10 cellular contexts compared by ENCODE assay signal in genomic region chr15:71116942-71117341, GRCh38. TPM values are rescaled to one million over a fixed set of nuclear protein-coding genes. Genes with fewer than 3 reads are reported as not detected.
DNase-seq lines count a peak whose midpoint lies in the region; ATAC-seq and TF ChIP-seq lines count a peak whose summit lies in the region.
"Had no signal": no experiment of that assay in that cellular context is flagged by ENCODE, and none has a peak within 500 bp of the region (broad histone marks: within the 10 kb centered on the region; RNA-seq: fewer than 3 reads in every experiment).

No MANE protein-coding gene starts in this region.

- H3K4me1 ChIP-seq in ACC112 (ENCODE audit: control insufficient read depth, insufficient read depth, low read length, unreplicated experiment) = peaks cover 17% of the 10 kb centered on the region
- H3K4me1 ChIP-seq in PC-3 (ENCODE audit: insufficient read depth, low read length) = peaks cover 57% of the 10 kb centered on the region
- H3K4me1 ChIP-seq in esophagus squamous epithelium = peaks cover 0 to 65% (median 23%) of the 10 kb centered on the region in 3 donors
- H3K4me1 ChIP-seq in mucosa of rectum (ENCODE audit: control insufficient read depth in 2 of 2, insufficient read depth in 2 of 2, low read length in 2 of 2) = peaks cover 4 to 7% of the 10 kb centered on the region in 2 donors

- 32 to 42% methylated on average over 3 of the region's 3 CpGs for WGBS in esophagus squamous epithelium, 2 donors

- H3K79me2 ChIP-seq in ACC112 (ENCODE audit: control insufficient read depth, insufficient read depth, low read length, unreplicated experiment) (peaks cover 40% of the 10 kb centered on the region), PC-3 (ENCODE audit: low read length) (peaks cover 63% of the 10 kb centered on the region)

- no peaks in the 10 kb centered on the region for H3K9me2 ChIP-seq in PC-3 (replicated peaks; ENCODE audit: low read length)

- H3K27ac ChIP-seq in ACC112 (ENCODE audit: low read depth, low read length) = no peak overlapping the region
- peak overlapping the region; percentile 96 for H3K27ac ChIP-seq in PC-3 (ENCODE audit: low read length)
- H3K27ac ChIP-seq in esophagus squamous epithelium = peak overlapping the region in 3 of 4 donors; percentile 78 to 86 (median 82)
- peak overlapping the region; percentile 70 to 79 for H3K27ac ChIP-seq in mucosa of rectum (ENCODE audit: low read depth in 2 of 2, low read length in 2 of 2)
- H3K27ac ChIP-seq: testis had no signal

- H3F3A ChIP-seq in PC-3 (ENCODE audit: low read length, unreplicated experiment) = peaks cover 18% of the 10 kb centered on the region

- TF ChIP-seq POLR2A in esophagus squamous epithelium (IDR thresholded peaks at IDR 0.05) = peak in 1 of 4 donors; percentile 23

- POLR2A ChIA-PET in PC-3 (lab: Charles Lee; ENCODE audit: unreplicated experiment) = interaction anchor here (0.5 to 1.0 kb wide), 4 partner anchors 15 to 325 kb away, joined by 3 to 7 read pairs (median 6); no protein-coding TSS in a partner anchor

- no TSS peak for BruUV-seq in PC-3 (replicated peaks; lab: Mats Ljungman, UMichigan)

- H4K20me1 ChIP-seq in PC-3 (ENCODE audit: low read length) = peaks cover 8% of the 10 kb centered on the region; the same call in 1 of the 2 replicates

- TF ChIP-seq CTCF in PC-3 (conservative IDR thresholded peaks at IDR 0.05; ENCODE audit: low read depth, low read length) (no peak), esophagus squamous epithelium (IDR thresholded peaks at IDR 0.05) (no peak)

- H3K27me3 ChIP-seq in ACC112 (ENCODE audit: insufficient read depth, low read length) (no peaks in the 10 kb centered on the region), PC-3 (ENCODE audit: low read length) (no peaks in the 10 kb centered on the region), esophagus squamous epithelium (peaks cover 0 to 18% (median 0%) of the 10 kb centered on the region in 4 donors), mucosa of rectum (ENCODE audit: control insufficient read depth in 2 of 2, insufficient read depth in 2 of 2, low read length in 2 of 2) (no peaks in the 10 kb centered on the region)
- H3K27me3 ChIP-seq: testis had no signal

- intact Hi-C loops in PC-3 (cut with micrococcal nuclease) (loop anchor here (1.0 to 10.0 kb wide), 3 partner anchors 222 to 685 kb away; partner anchors contain the start of genes LRRC49 and THAP10), esophagus squamous epithelium (cut with DNase I) (no loop called here)

- peak; percentile 55 for DNase-seq in PC-3
- no peak for DNase-seq in esophagus squamous epithelium (lab: John Stamatoyannopoulos, UW)
- no peak for DNase-seq in SKM-1 (lab: John Stamatoyannopoulos, UW; ENCODE audit: unreplicated experiment)
- no peak for DNase-seq in effector CD8-positive, alpha-beta T cell (lab: John Stamatoyannopoulos, UW)
- DNase-seq: activated gamma-delta T cell treated with Interleukin-2 at 50 U/mL for 16 hours, testis had no signal

- peak overlapping the region; percentile 92 for H3K4me2 ChIP-seq in PC-3 (ENCODE audit: low read length)

- H3K9ac ChIP-seq in PC-3 (ENCODE audit: low read length) (peak overlapping the region; percentile 100), mucosa of rectum (ENCODE audit: low read depth in 1 of 2, low read length in 2 of 2) (peak overlapping the region in 1 of 2 donors; percentile 83)

- H3K9me3 ChIP-seq in PC-3 (ENCODE audit: low read length) (no peaks in the 10 kb centered on the region), esophagus squamous epithelium (no peaks in the 10 kb centered on the region), mucosa of rectum (ENCODE audit: control insufficient read depth in 2 of 2, low read length in 2 of 2) (no peaks in the 10 kb centered on the region)
- H3K9me3 ChIP-seq: testis had no signal

- H3K4me3 ChIP-seq in ACC112 (ENCODE audit: low read depth, low read length) (peak overlapping the region; percentile 97), PC-3 (ENCODE audit: low read length) (peak overlapping the region; percentile 81), esophagus squamous epithelium (peak overlapping the region in 3 of 4 donors; percentile 60 to 72 (median 64)), mucosa of rectum (ENCODE audit: low read length in 2 of 2) (peak overlapping the region; percentile 76 to 81)

- no peaks in the 10 kb centered on the region for H3K36me3 ChIP-seq in ACC112 (ENCODE audit: insufficient read depth, low read length)
- H3K36me3 ChIP-seq in PC-3 (ENCODE audit: low read depth, low read length) = peaks cover 14% of the 10 kb centered on the region
- no peaks in the 10 kb centered on the region for H3K36me3 ChIP-seq in esophagus squamous epithelium
- H3K36me3 ChIP-seq in mucosa of rectum (ENCODE audit: control insufficient read depth in 2 of 2, insufficient read depth in 2 of 2, low read length in 2 of 2) = no peaks in the 10 kb centered on the region

- peak; percentile 9 for ATAC-seq in PC-3
- no peak for ATAC-seq in HG03439 (IDR thresholded peaks at IDR 0.05; ENCODE audit: unreplicated experiment)
- no peak for ATAC-seq in GM18909 (IDR thresholded peaks at IDR 0.05; ENCODE audit: poor library complexity, unreplicated experiment)

- no peak overlapping the region for H2AFZ ChIP-seq in ACC112 (ENCODE audit: low read length, unreplicated experiment)
- no peak overlapping the region for H2AFZ ChIP-seq in PC-3 (ENCODE audit: low read length)

- CTCF ChIA-PET in PC-3 (lab: Charles Lee) = interaction anchor here (0.9 kb wide), 1 partner anchor 20 kb away, joined by 3 read pairs; no protein-coding TSS in a partner anchor

RNA-seq across cellular contexts. Expression of gene THSD4, which starts 1.7 kb away (rescaled TPM):
- 29.0 and 39.3 TPM in 2 replicates for total RNA-seq in PC-3 (2014; rRNA removed)
- total RNA-seq in esophagus squamous epithelium = 100 to 1,000 TPM in 3 of 4 donors, 10 to 100 TPM in 1; 39.4 to 232 (median 127) TPM
